14 cellular contexts compared by ENCODE assay signal in the genomic region with DNA sequence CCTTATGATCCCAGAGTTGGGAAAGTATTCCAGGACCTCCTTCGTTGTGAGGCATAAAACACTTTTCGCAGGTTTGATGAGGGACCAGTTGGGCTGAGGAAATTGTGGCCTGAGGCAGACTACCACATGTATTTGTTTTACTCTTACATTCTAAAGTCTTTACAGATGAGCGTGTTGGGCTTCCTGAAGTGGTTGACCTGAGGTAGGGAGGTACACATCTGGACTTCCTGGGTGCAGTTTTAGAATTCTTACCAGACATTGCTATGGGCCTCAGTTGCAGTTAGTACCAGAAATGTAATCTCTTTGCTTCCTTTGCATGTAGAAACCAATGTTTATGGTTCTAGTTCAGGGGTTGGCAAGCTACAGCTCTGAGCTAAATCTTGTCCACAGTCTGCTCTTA. TPM values are rescaled to one million over a fixed set of nuclear protein-coding genes. Genes with fewer than 3 reads are reported as not detected.
A peak's percentile ranks its signal among the peaks of the same experiment; 100 is the strongest.
DNase-seq lines count a peak whose midpoint lies in the region; ATAC-seq and TF ChIP-seq lines count a peak whose summit lies in the region.
"Had no signal": no experiment of that assay in that cellular context is flagged by ENCODE, and none has a peak within 500 bp of the region (broad histone marks: within the 10 kb centered on the region; RNA-seq: fewer than 3 reads in every experiment).

No MANE protein-coding gene starts in this region.

- WGBS in endodermal cell (ENCODE audit: insufficient coverage in 1 of 2, insufficient read length in 1 of 2), 2 experiments, result 95 to 100% methylated on average over 2 to 3 of the region's 3 CpGs

- DNase-seq in activated T-cell treated with anti-CD3 and anti-CD28 coated beads, Interleukin-2, amount 50 U/mL, for 24 hours, result no peak
- no peak for DNase-seq in activated T-cell treated with anti-CD3 and anti-CD28 coated beads, Interleukin-2, amount 50 U/mL, for 4 hours
- DNase-seq in NCI-H226 (peak; percentile 5), endodermal cell (no peak), NCI-H2107 (lab: John Stamatoyannopoulos, UW) (no peak)
- DNase-seq: activated gamma-delta T cell treated with Interleukin-2 at 50 U/mL for 16 hours; NCI-H82; stimulated activated CD4-positive, alpha-beta T cell treated with anti-CD3 and anti-CD28 coated beads, Interleukin-12 subunit alpha, Interleukin-12 subunit beta, amount 100 ng/mL, for 4 hours had no signal

- H3K4me1 ChIP-seq in endodermal cell (ENCODE audit: control insufficient read depth, insufficient read depth, low read length), result no peaks in the 10 kb centered on the region
- peaks cover 13 to 43% (median 31%) of the 10 kb centered on the region in 3 donors for H3K4me1 ChIP-seq in skeletal muscle tissue (ENCODE audit: control insufficient read depth in 3 of 3, insufficient read depth in 3 of 3, low read length in 3 of 3)

- H3K27ac ChIP-seq in endodermal cell (ENCODE audit: low read depth, low read length) (no peak overlapping the region), skeletal muscle tissue (ENCODE audit: low read depth, low read length) (peak overlapping the region; percentile 67)
- H3K27ac ChIP-seq: neutrophil had no signal

- no peaks in the 10 kb centered on the region for H3K27me3 ChIP-seq in endodermal cell (ENCODE audit: control insufficient read depth, insufficient read depth, low read length, poor library complexity, severe bottlenecking)
- no peaks in the 10 kb centered on the region for H3K27me3 ChIP-seq in skeletal muscle tissue (ENCODE audit: control insufficient read depth in 3 of 3, insufficient read depth in 3 of 3, low read length in 3 of 3)
- H3K27me3 ChIP-seq: neutrophil had no signal

- H3K9ac ChIP-seq in endodermal cell (ENCODE audit: extremely low read depth, low read length, poor library complexity, severe bottlenecking) (no peak overlapping the region), skeletal muscle tissue (ENCODE audit: low read depth in 1 of 3, low read length in 3 of 3) (no peak overlapping the region)

- H3K9me3 ChIP-seq in endodermal cell (ENCODE audit: control insufficient read depth, low read length) (no peaks in the 10 kb centered on the region), skeletal muscle tissue (ENCODE audit: control insufficient read depth in 3 of 3, low read length in 3 of 3) (no peaks in the 10 kb centered on the region)
- H3K9me3 ChIP-seq: neutrophil had no signal

- no peak for ATAC-seq in activated T-cell treated with anti-CD3 and anti-CD28 coated beads, Interleukin-2, amount 50 U/mL, for 4 hours
- ATAC-seq in GM21576 (IDR thresholded peaks at IDR 0.05; ENCODE audit: unreplicated experiment) (no peak), HG03354 (IDR thresholded peaks at IDR 0.05; ENCODE audit: poor library complexity, severe bottlenecking, unreplicated experiment) (no peak)
- ATAC-seq: activated CD4-positive, CD25-positive, alpha-beta regulatory T cell treated with anti-CD3 and anti-CD28 coated beads, Interleukin-2, amount 50 U/mL, for 24 hours; HCT116 had no signal

- H3K4me3 ChIP-seq in endodermal cell (ENCODE audit: low read length) (no peak overlapping the region), skeletal muscle tissue (ENCODE audit: low read length in 3 of 3) (no peak overlapping the region)

- H3K4me3 Mint-ChIP-seq in activated T-cell treated with anti-CD3 and anti-CD28 coated beads, Interleukin-2, amount 50 U/mL, for 24 hours, result no peak overlapping the region
- no peak overlapping the region for H3K4me3 Mint-ChIP-seq in activated T-cell treated with anti-CD3 and anti-CD28 coated beads, Interleukin-2, amount 50 U/mL, for 4 hours
- H3K4me3 Mint-ChIP-seq in endodermal cell, result no peak overlapping the region

- H3K36me3 Mint-ChIP-seq in activated T-cell treated with anti-CD3 and anti-CD28 coated beads, Interleukin-2, amount 50 U/mL, for 24 hours (ENCODE audit: low read depth), result peaks cover 88% of the 10 kb centered on the region
- peaks cover 27% of the 10 kb centered on the region for H3K36me3 Mint-ChIP-seq in activated T-cell treated with anti-CD3 and anti-CD28 coated beads, Interleukin-2, amount 50 U/mL, for 4 hours (ENCODE audit: insufficient read depth)
- H3K36me3 Mint-ChIP-seq in endodermal cell (ENCODE audit: low read depth), result peaks cover 73% of the 10 kb centered on the region

- H3K27ac Mint-ChIP-seq in activated T-cell treated with anti-CD3 and anti-CD28 coated beads, Interleukin-2, amount 50 U/mL, for 24 hours, result peak overlapping the region; percentile 54
- peak overlapping the region; percentile 52 for H3K27ac Mint-ChIP-seq in endodermal cell

- peaks cover 100% of the 10 kb centered on the region for H3K36me3 ChIP-seq in endodermal cell (ENCODE audit: control insufficient read depth, insufficient read depth, low read length)
- H3K36me3 ChIP-seq in skeletal muscle tissue (ENCODE audit: control insufficient read depth in 3 of 3, insufficient read depth in 3 of 3, low read length in 3 of 3), result peaks cover 27 to 39% (median 33%) of the 10 kb centered on the region in 3 donors

- no peaks in the 10 kb centered on the region for H3K27me3 Mint-ChIP-seq in activated T-cell treated with anti-CD3 and anti-CD28 coated beads, Interleukin-2, amount 50 U/mL, for 24 hours
- H3K27me3 Mint-ChIP-seq in activated T-cell treated with anti-CD3 and anti-CD28 coated beads, Interleukin-2, amount 50 U/mL, for 4 hours (ENCODE audit: low read depth), result no peaks in the 10 kb centered on the region
- H3K27me3 Mint-ChIP-seq in endodermal cell (ENCODE audit: insufficient read depth), result no peaks in the 10 kb centered on the region

- no peaks in the 10 kb centered on the region for H3K9me3 Mint-ChIP-seq in activated T-cell treated with anti-CD3 and anti-CD28 coated beads, Interleukin-2, amount 50 U/mL, for 24 hours
- no peaks in the 10 kb centered on the region for H3K9me3 Mint-ChIP-seq in activated T-cell treated with anti-CD3 and anti-CD28 coated beads, Interleukin-2, amount 50 U/mL, for 4 hours
- no peaks in the 10 kb centered on the region for H3K9me3 Mint-ChIP-seq in endodermal cell

- H3K4me1 Mint-ChIP-seq in activated T-cell treated with anti-CD3 and anti-CD28 coated beads, Interleukin-2, amount 50 U/mL, for 24 hours (ENCODE audit: low read depth), result peaks cover 34% of the 10 kb centered on the region
- H3K4me1 Mint-ChIP-seq in activated T-cell treated with anti-CD3 and anti-CD28 coated beads, Interleukin-2, amount 50 U/mL, for 4 hours (ENCODE audit: low read depth), result peaks cover 18% of the 10 kb centered on the region
- H3K4me1 Mint-ChIP-seq in endodermal cell, result no peaks in the 10 kb centered on the region

- TF ChIP-seq CTCF in endodermal cell (conservative IDR thresholded peaks at IDR 0.05), result no peak

RNA-seq across cellular contexts. Expression of gene COA5, which starts 48.7 kb away (rescaled TPM):
- total RNA-seq in activated T-cell treated with anti-CD3 and anti-CD28 coated beads, Interleukin-2, amount 50 U/mL, for 4 hours, result 10 to 100 TPM; 14.5 to 17.6 (median 15.9) TPM
- total RNA-seq in endodermal cell (10 to 100 TPM; 34.1 to 44.9 TPM), skeletal muscle tissue (26.6 TPM)
- 44.4 TPM for polyA plus RNA-seq in endodermal cell (2013, experiment 1 of 2)
- polyA plus RNA-seq in endodermal cell (2013, experiment 2 of 2), result 38.3 TPM

RNA-seq across cellular contexts. Expression of gene UNC50, which starts 48.8 kb away (rescaled TPM):
- total RNA-seq in activated T-cell treated with anti-CD3 and anti-CD28 coated beads, Interleukin-2, amount 50 U/mL, for 4 hours, result 10 to 100 TPM; 30.2 to 39.1 (median 35.9) TPM
- total RNA-seq in endodermal cell (10 to 100 TPM; 81.2 to 82.8 TPM), skeletal muscle tissue (49.1 TPM)
- 71.0 TPM for polyA plus RNA-seq in endodermal cell (2013, experiment 1 of 2)
- 77.5 TPM for polyA plus RNA-seq in endodermal cell (2013, experiment 2 of 2)
